ENCODE assay signal across 10 cellular contexts in the genomic region with DNA sequence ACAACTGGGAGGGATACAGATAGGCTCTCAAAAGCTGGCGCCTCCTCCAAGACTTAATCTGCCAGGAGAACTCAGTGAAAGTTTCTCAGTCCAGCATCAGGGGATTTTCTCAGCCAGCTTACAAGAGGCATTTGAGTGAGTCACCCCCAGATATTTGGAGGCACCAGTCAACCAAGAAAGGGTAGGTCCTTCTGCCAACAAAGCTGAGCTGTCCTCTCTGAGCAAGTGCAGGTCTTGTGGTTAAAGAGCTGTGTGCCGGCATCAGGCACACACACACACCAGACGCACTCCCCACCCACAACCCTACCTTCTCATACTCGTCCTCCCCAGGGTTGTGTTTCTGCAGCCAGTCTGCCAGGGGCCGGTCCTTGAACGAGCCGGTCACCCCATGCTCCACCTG. TPM values are rescaled to one million over a fixed set of nuclear protein-coding genes. Genes with fewer than 3 reads are reported as not detected.
DNase-seq lines count a peak whose midpoint lies in the region; ATAC-seq, FAIRE-seq and TF ChIP-seq lines count a peak whose summit lies in the region.
"Had no signal": no experiment of that assay in that cellular context is flagged by ENCODE, and none has a peak within 500 bp of the region (broad histone marks: within the 10 kb centered on the region; RNA-seq: fewer than 3 reads in every experiment).

No MANE protein-coding gene starts in this region.

- H3K36me3 ChIP-seq in gastrocnemius medialis, result peaks cover 0 to 43% of the 10 kb centered on the region in 2 donors

- peak; percentile 93 for DNase-seq in GM03348 (ENCODE audit: low spot score)
- DNase-seq in RCC 7860 (ENCODE audit: low spot score), result peak; percentile 97
- peak; percentile 99 for DNase-seq in epithelial cell of proximal tubule (ENCODE audit: low read depth)
- DNase-seq in gastrocnemius medialis, result peak; percentile 74 to 80
- DNase-seq in retina, result no peak
- no peak for DNase-seq in T-helper 9 cell
- DNase-seq: dorsolateral prefrontal cortex, pancreas had no signal

- no peaks in the 10 kb centered on the region for H3K9me3 ChIP-seq in gastrocnemius medialis
- H3K9me3 ChIP-seq: pancreas had no signal

- TF ChIP-seq POLR2A in gastrocnemius medialis (IDR thresholded peaks at IDR 0.05), result peak in 1 of 2 donors; percentile 31

- H3K4me1 ChIP-seq in gastrocnemius medialis, result peaks cover 30 to 80% of the 10 kb centered on the region in 2 donors
- H3K4me1 ChIP-seq: pancreas had no signal

- in situ Hi-C loops in gastrocnemius medialis (cut with MboI; ENCODE audit: low sequenced_read_pairs in 4 of 4), result no loop called here

- no peak overlapping the region for H3K4me3 ChIP-seq in epithelial cell of proximal tubule (ENCODE audit: low read depth, low read length)
- H3K4me3 ChIP-seq in gastrocnemius medialis, result no peak overlapping the region
- H3K4me3 ChIP-seq: dorsolateral prefrontal cortex, pancreas had no signal

- intact Hi-C loops in gastrocnemius medialis (cut with DNase I; ENCODE audit: low total_unique reads), result no loop called here

- peak overlapping the region; percentile 68 to 89 (median 86) for H3K27ac ChIP-seq in gastrocnemius medialis
- H3K27ac ChIP-seq: pancreas had no signal

- FAIRE-seq in RCC 7860 (lab: Jason Lieb, UNC), result peak; percentile 94
- FAIRE-seq: pancreas had no signal

- no peaks in the 10 kb centered on the region for H3K27me3 ChIP-seq in gastrocnemius medialis
- H3K27me3 ChIP-seq: dorsolateral prefrontal cortex, pancreas had no signal

- ATAC-seq in gastrocnemius medialis, result peak; percentile 79 to 88
- ATAC-seq in GM21737 (IDR thresholded peaks at IDR 0.05; ENCODE audit: unreplicated experiment), result no peak
- no peak for ATAC-seq in GM18520 (IDR thresholded peaks at IDR 0.05; ENCODE audit: unreplicated experiment)

- TF ChIP-seq CTCF in epithelial cell of proximal tubule (conservative IDR thresholded peaks at IDR 0.05; ENCODE audit: low read depth, low read length), result no peak
- TF ChIP-seq CTCF in gastrocnemius medialis (IDR thresholded peaks at IDR 0.05 in 4 of 5, conservative IDR thresholded peaks at IDR 0.05 in 1 of 5), result no peak

RNA-seq across cellular contexts. Expression of gene PPP1R15B, which starts 27.0 kb away (rescaled TPM):
- total RNA-seq in epithelial cell of proximal tubule (26.6 and 28.5 TPM in 2 replicates), gastrocnemius medialis (10 to 100 TPM; 23.8 to 33.0 (median 25.9) TPM)

RNA-seq across cellular contexts. Expression of gene PIK3C2B, which starts 56.0 kb away (rescaled TPM):
- total RNA-seq in epithelial cell of proximal tubule (1.0 and 2.1 TPM in 2 replicates), gastrocnemius medialis (1 to 10 TPM; 2.8 to 6.0 (median 3.8) TPM)

Comparison
In these comparisons a context has a peak if more than half of its experiments do, and no peak if none do; other contexts are left out.
1. DNase-seq: peak in GM03348 (single experiment), RCC 7860 (single experiment), epithelial cell of proximal tubule (single experiment) and gastrocnemius medialis (2 of 2); none in retina (single experiment) and T-helper 9 cell (single experiment).
2. ATAC-seq: peak in gastrocnemius medialis (2 of 2); none in GM21737 (single experiment) and GM18520 (single experiment).